In genomic region chr3:79824166-79824565, GRCh38 we compare ENCODE assay signal across 27 cellular contexts. TPM values are rescaled to one million over a fixed set of nuclear protein-coding genes. Genes with fewer than 3 reads are reported as not detected.
DNase-seq lines count a peak whose midpoint lies in the region; ATAC-seq, FAIRE-seq and TF ChIP-seq lines count a peak whose summit lies in the region.
"Had no signal": no experiment of that assay in that cellular context is flagged by ENCODE, and none has a peak within 500 bp of the region (broad histone marks: within the 10 kb centered on the region; RNA-seq: fewer than 3 reads in every experiment).

No MANE protein-coding gene starts in this region.

- no peaks in the 10 kb centered on the region for H3K36me3 Mint-ChIP-seq in GM23338 (ENCODE audit: low read depth)
- H3K36me3 Mint-ChIP-seq: CD14-positive monocyte; CD4-positive, alpha-beta memory T cell; CD4-positive, CD25-positive, alpha-beta regulatory T cell; CD8-positive, alpha-beta memory T cell had no signal

- no peak overlapping the region for H2BK20ac ChIP-seq in H1 (ENCODE audit: low read length)

- H3K4me3 ChIP-seq in GM23338 (no peak overlapping the region), H1 (ENCODE audit: extremely low read depth in 1 of 4, insufficient read depth in 2 of 4, low read depth in 3 of 4, low read length in 4 of 4) (no peak overlapping the region), neuronal stem cell (ENCODE audit: low read length in 2 of 2) (peak overlapping the region in 1 of 2 donors; percentile 23), lower leg skin (ENCODE audit: low read depth, poor library complexity, severe bottlenecking) (no peak overlapping the region)
- H3K4me3 ChIP-seq: A549, BLaER1, GM12878 had no signal

- no peaks in the 10 kb centered on the region for H3K9me2 ChIP-seq in GM23338 (ENCODE audit: insufficient read depth)

- no peak overlapping the region for H3K27ac ChIP-seq in GM23338 (ENCODE audit: low read depth)
- no peak overlapping the region for H3K27ac ChIP-seq in H1 (ENCODE audit: low read depth, low read length)
- no peak overlapping the region for H3K27ac ChIP-seq in neuronal stem cell (replicated peaks; ENCODE audit: low read length)
- H3K27ac ChIP-seq: 22Rv1, A549, BLaER1 had no signal

- H3K79me2 ChIP-seq in GM23338 (replicated peaks; ENCODE audit: insufficient read depth): no peaks in the 10 kb centered on the region
- H3K79me2 ChIP-seq in H1 (ENCODE audit: control insufficient read depth in 1 of 2, insufficient read depth in 2 of 2, low read length in 2 of 2): no peaks in the 10 kb centered on the region

- H2BK5ac ChIP-seq in H1 (ENCODE audit: low read depth, low read length) (no peak overlapping the region), neuronal stem cell (ENCODE audit: low read length) (no peak overlapping the region)

- H3K9ac ChIP-seq in H1 (replicated peaks in 1 of 4; ENCODE audit: extremely low read depth in 1 of 4, low read depth in 3 of 4, low read length in 3 of 4): no peak overlapping the region
- no peak overlapping the region for H3K9ac ChIP-seq in neuronal stem cell (ENCODE audit: low read depth, low read length, poor library complexity)
- H3K9ac ChIP-seq: BLaER1 had no signal

- H2AK5ac ChIP-seq in H1 (ENCODE audit: low read depth, low read length): no peak overlapping the region
- no peak overlapping the region for H2AK5ac ChIP-seq in neuronal stem cell (ENCODE audit: low read depth, low read length)

- H3K23ac ChIP-seq in H1 (ENCODE audit: insufficient read length): no peak overlapping the region
- H3K23ac ChIP-seq in neuronal stem cell (ENCODE audit: low read depth, low read length, poor library complexity): no peak overlapping the region

- TF ChIP-seq CTCF in GM23338 (conservative IDR thresholded peaks at IDR 0.05; ENCODE audit: low read depth in 2 of 2) (no peak), H1 (IDR thresholded peaks at IDR 0.05; ENCODE audit: control extremely low read depth in 1 of 3, insufficient read depth in 1 of 3, low read depth in 1 of 3, low read length in 3 of 3) (no peak), lower leg skin (IDR thresholded peaks at IDR 0.05) (no peak)

- H4K91ac ChIP-seq in H1 (replicated peaks; ENCODE audit: insufficient read length, low read length) (no peak overlapping the region), neuronal stem cell (ENCODE audit: low read depth, low read length, poor library complexity) (no peak overlapping the region)

- no peak overlapping the region for H3K18ac ChIP-seq in H1 (ENCODE audit: extremely low read depth, low read length)
- peak overlapping the region; percentile 48 for H3K18ac ChIP-seq in neuronal stem cell (ENCODE audit: low read length)

- H2BK120ac ChIP-seq in H1 (replicated peaks; ENCODE audit: low read depth, low read length) (no peak overlapping the region), neuronal stem cell (ENCODE audit: low read depth, low read length) (no peak overlapping the region)

- H4K8ac ChIP-seq in H1 (ENCODE audit: extremely low read depth, insufficient read depth, low read length) (0 out of 2 replicates have a peak overlapping the region, but pooled peaks have one; percentile 1), neuronal stem cell (ENCODE audit: low read depth, low read length) (no peak overlapping the region)

- H2BK12ac ChIP-seq in H1 (ENCODE audit: low read depth, low read length) (no peak overlapping the region), neuronal stem cell (ENCODE audit: low read length) (no peak overlapping the region)

- H2BK15ac ChIP-seq in H1 (ENCODE audit: low read length): no peak overlapping the region
- no peak overlapping the region for H2BK15ac ChIP-seq in neuronal stem cell (ENCODE audit: low read length)

- no peak for TF ChIP-seq RAD21 in H1 (IDR thresholded peaks at IDR 0.05 in 1 of 2, conservative IDR thresholded peaks at IDR 0.05 in 1 of 2; ENCODE audit: low read depth in 2 of 2, low read length in 2 of 2)

- no peaks in the 10 kb centered on the region for H3K9me3 Mint-ChIP-seq in GM23338

- H3K4ac ChIP-seq in H1 (replicated peaks; ENCODE audit: insufficient read length, low read depth, low read length) (no peak overlapping the region), neuronal stem cell (ENCODE audit: low read length) (no peak overlapping the region)

- peaks cover 4% of the 10 kb centered on the region; the same call in 2 of the 3 replicates for H3K4me1 Mint-ChIP-seq in GM23338
- H3K4me1 Mint-ChIP-seq: CD14-positive monocyte; CD4-positive, alpha-beta memory T cell; CD4-positive, CD25-positive, alpha-beta regulatory T cell; CD8-positive, alpha-beta memory T cell had no signal

- H3K9me3 ChIP-seq in H1 (ENCODE audit: insufficient read depth in 2 of 2, low read depth in 1 of 2, low read length in 1 of 2) (no peaks in the 10 kb centered on the region), neuronal stem cell (replicated peaks in 1 of 2; ENCODE audit: control insufficient read depth in 2 of 2, insufficient read depth in 1 of 2, low read depth in 1 of 2, low read length in 2 of 2) (peaks cover 0 to 2% of the 10 kb centered on the region in 2 donors)
- H3K9me3 ChIP-seq: A549, BE2C, BLaER1 had no signal

- POLR2A ChIA-PET in H1 (lab: Charles Lee; ENCODE audit: partially characterized antibody): no interaction called here

- no peaks in the 10 kb centered on the region for H3F3A ChIP-seq in GM23338 (replicated peaks; ENCODE audit: low read depth)

- 85% methylated on average over 11 of the region's 11 CpGs; no CpG with 5 or more reads in 1 of the 2 experiments for WGBS in H1 (ENCODE audit: extremely low coverage in 1 of 2, insufficient coverage in 1 of 2, insufficient read length in 1 of 2, insufficient replicate concordance in 2 of 2, low coverage in 1 of 2, low lambda C conversion rate in 2 of 2, missing lambda C conversion rate in 1 of 2), 2 experiments
- no CpG with 5 or more reads among the region's 11 CpGs for WGBS in neuronal stem cell (ENCODE audit: extremely low coverage in 2 of 2, insufficient read length in 2 of 2, insufficient replicate concordance in 1 of 2), 2 donors
- WGBS in lower leg skin, 2 donors: 79 to 88% methylated on average over 11 of the region's 11 CpGs

- H3K4me1 ChIP-seq in GM23338 (ENCODE audit: insufficient read depth) (no peaks in the 10 kb centered on the region), H1 (replicated peaks in 1 of 4; ENCODE audit: control insufficient read depth in 3 of 4, insufficient read depth in 4 of 4, low read length in 3 of 4) (no peaks in the 10 kb centered on the region), neuronal stem cell (ENCODE audit: control insufficient read depth in 2 of 2, insufficient read depth in 1 of 2, low read depth in 1 of 2, low read length in 2 of 2) (peaks cover 0 to 2% of the 10 kb centered on the region in 2 donors)
- H3K4me1 ChIP-seq: A549, BE2C had no signal

- H3K79me1 ChIP-seq in H1 (ENCODE audit: low read depth, low read length): no peaks in the 10 kb centered on the region
- no peaks in the 10 kb centered on the region for H3K79me1 ChIP-seq in neuronal stem cell (ENCODE audit: low read depth, low read length)

- H3K27me3 ChIP-seq in GM23338 (ENCODE audit: insufficient read depth): no peaks in the 10 kb centered on the region
- peaks cover 0 to 1% (median 0%) of the 10 kb centered on the region in 4 experiments; a peak in 1 of 7 replicates for H3K27me3 ChIP-seq in H1 (replicated peaks in 1 of 4; ENCODE audit: control insufficient read depth in 3 of 4, extremely low read depth in 1 of 4, insufficient read depth in 3 of 4, low read length in 3 of 4)
- H3K27me3 ChIP-seq in neuronal stem cell (ENCODE audit: control insufficient read depth in 3 of 3, insufficient read depth in 3 of 3, low read depth in 1 of 3, low read length in 3 of 3): no peaks in the 10 kb centered on the region
- H3K27me3 ChIP-seq: BE2C, BLaER1 had no signal

- TF ChIP-seq POLR2A in H1 (IDR thresholded peaks at IDR 0.05; ENCODE audit: control extremely low read depth in 1 of 2, low read depth in 2 of 2, low read length in 2 of 2) (no peak), lower leg skin (IDR thresholded peaks at IDR 0.05) (no peak)

- H3K14ac ChIP-seq in H1 (ENCODE audit: insufficient read length): no peak overlapping the region
- no peak overlapping the region for H3K14ac ChIP-seq in neuronal stem cell (ENCODE audit: low read length)

- no peak overlapping the region for H4K5ac ChIP-seq in H1 (ENCODE audit: insufficient read length, low read depth, low read length)

- no peaks in the 10 kb centered on the region for H3K23me2 ChIP-seq in H1 (ENCODE audit: low read depth, low read length)

- H3K36me3 ChIP-seq in GM23338 (ENCODE audit: insufficient read depth): no peaks in the 10 kb centered on the region
- no peaks in the 10 kb centered on the region for H3K36me3 ChIP-seq in H1 (ENCODE audit: control insufficient read depth in 2 of 4, insufficient read depth in 4 of 4, low read length in 3 of 4)
- H3K36me3 ChIP-seq in neuronal stem cell (replicated peaks in 1 of 2; ENCODE audit: control insufficient read depth in 2 of 2, insufficient read depth in 2 of 2, low read length in 2 of 2): no peaks in the 10 kb centered on the region
- H3K36me3 ChIP-seq: BE2C, BLaER1 had no signal

- TF ChIP-seq EP300 in H1 (IDR thresholded peaks at IDR 0.05; ENCODE audit: borderline replicate concordance in 1 of 2, low read depth in 2 of 2, low read length in 2 of 2): no peak

- H3K56ac ChIP-seq in H1 (replicated peaks; ENCODE audit: insufficient read length, low read depth, low read length): no peak overlapping the region

- H4K20me1 ChIP-seq in GM23338 (replicated peaks; ENCODE audit: insufficient read depth) (no peaks in the 10 kb centered on the region), H1 (replicated peaks in 1 of 2; ENCODE audit: control insufficient read depth in 1 of 2, insufficient read depth in 2 of 2, low read length in 2 of 2) (no peaks in the 10 kb centered on the region)
- H4K20me1 ChIP-seq: BLaER1 had no signal

- H3K27ac Mint-ChIP-seq in GM23338: no peak overlapping the region
- H3K27ac Mint-ChIP-seq: CD14-positive monocyte; CD4-positive, alpha-beta memory T cell; CD4-positive, CD25-positive, alpha-beta regulatory T cell; CD8-positive, alpha-beta memory T cell had no signal

- intact Hi-C loops in lower leg skin (cut with DNase I; ENCODE audit: low total_unique reads): no loop called here

- DNase-seq in GM23338 (ENCODE audit: low spot score): no peak
- DNase-seq in H1 (ENCODE audit: low read depth in 1 of 2, low spot score in 2 of 2): no peak
- no peak for DNase-seq in neuronal stem cell (ENCODE audit: low spot score)
- no peak for DNase-seq in lower leg skin (ENCODE audit: low spot score in 2 of 2)
- DNase-seq: AML-193; BE2C; C1 segment of cervical spinal cord; CD4-positive, alpha-beta memory T cell; CD4-positive, CD25-positive, alpha-beta regulatory T cell; CD8-positive, alpha-beta memory T cell; COR-L47; DMS 273 treated with DMSO at 0.1 percent for 48 hours; DMS153; DMS53; DMS79; DND-41; EL; GDM1 had no signal

- FAIRE-seq in H1 (lab: Jason Lieb, UNC): no peak
- FAIRE-seq: A549, GM12878, GM12892, GM18507 had no signal

- ATAC-seq in GM23338: no peak
- ATAC-seq in GM19328 (IDR thresholded peaks at IDR 0.05; ENCODE audit: unreplicated experiment): no peak
- no peak for ATAC-seq in GM19467 (IDR thresholded peaks at IDR 0.05; ENCODE audit: unreplicated experiment)
- ATAC-seq: A549, GM12878 had no signal

- H2AFZ ChIP-seq in GM23338 (peak overlapping the region; percentile 65), H1 (ENCODE audit: low read length) (peak overlapping the region; percentile 46; the same call in 1 of the 2 replicates), neuronal stem cell (ENCODE audit: low read length) (no peak overlapping the region)

- H3K4me3 Mint-ChIP-seq in GM23338: no peak overlapping the region
- H3K4me3 Mint-ChIP-seq: CD14-positive monocyte; CD4-positive, alpha-beta memory T cell; CD8-positive, alpha-beta memory T cell had no signal

- H3K4me2 ChIP-seq in GM23338 (no peak overlapping the region), H1 (ENCODE audit: insufficient read depth in 1 of 2, low read depth in 2 of 2, low read length in 2 of 2) (no peak overlapping the region), neuronal stem cell (ENCODE audit: insufficient read depth, low read length, poor library complexity, severe bottlenecking) (no peak overlapping the region)
- H3K4me2 ChIP-seq: A549, BLaER1 had no signal

- CTCF ChIA-PET in H1 (lab: Charles Lee; ENCODE audit: partially characterized antibody): interaction anchor here (1.2 kb wide), 2 partner anchors 95 to 304 kb away, joined by 3 to 4 read pairs; no protein-coding TSS in a partner anchor

- H3K27me3 Mint-ChIP-seq in GM23338 (ENCODE audit: insufficient read depth, low read depth, poor library complexity): peaks cover 2% of the 10 kb centered on the region
- H3K27me3 Mint-ChIP-seq: CD4-positive, alpha-beta memory T cell; CD4-positive, CD25-positive, alpha-beta regulatory T cell; CD8-positive, alpha-beta memory T cell had no signal

RNA-seq across cellular contexts. Expression of gene ROBO1, which starts 56.4 kb away (rescaled TPM):
- total RNA-seq in GM23338 (2014; rRNA removed; shearing (Covaris generic)): 63.8 and 78.3 TPM in 2 replicates
- polyA plus RNA-seq in GM23338 (2016; fragmentation: Nextera tagmentation; extraction: Ambion mirVana) (17.3 and 19.2 TPM in 2 replicates), H1 (2011; rRNA removed) (36.4 and 51.4 TPM in 2 replicates)
- 91.0 and 93.6 TPM in 2 replicates for total RNA-seq in H1 (2021; fragmentation: NEBNext Ultra II Directional; extraction: Animal tissue kit (Norgen Biotek cat#: 25700))
- 48.4 TPM for polyA plus RNA-seq in H1 (2011; cell fraction: cytosol; rRNA removed)
- polyA plus RNA-seq in H1 (2011; cell fraction: nucleus; rRNA removed): 75.6 TPM
- polyA plus RNA-seq in H1 (2012, experiment 1 of 2): 122 to 161 TPM (median 138 TPM) in 4 replicates
- polyA plus RNA-seq in H1 (2012, experiment 2 of 2): 2.8 TPM
- 115 TPM for polyA plus RNA-seq in H1 (2013, experiment 1 of 2)
- polyA plus RNA-seq in H1 (2013, experiment 2 of 2): 114 TPM
- 126 and 225 TPM in 2 replicates for polyA minus RNA-seq in H1 (2011; rRNA and poly(A)+ RNA removed)
- 70.0 TPM for polyA minus RNA-seq in H1 (2011; cell fraction: cytosol; rRNA and poly(A)+ RNA removed)
- polyA minus RNA-seq in H1 (2011; cell fraction: nucleus; rRNA and poly(A)+ RNA removed): 146 TPM
- 66.9 TPM for polyA plus RNA-seq in neuronal stem cell (2013, experiment 1 of 2)
- polyA plus RNA-seq in neuronal stem cell (2013, experiment 2 of 2): 65.9 TPM
- 10 to 100 TPM; 26.3 to 60.0 (median 51.0) TPM for total RNA-seq in lower leg skin
- total RNA-seq: CD4-positive, alpha-beta memory T cell; CD4-positive, CD25-positive, alpha-beta regulatory T cell had no signal
- polyA plus RNA-seq: CD4-positive, alpha-beta memory T cell; CD4-positive, CD25-positive, alpha-beta regulatory T cell had no signal
